32 cellular contexts compared by ENCODE assay signal in the genomic region with DNA sequence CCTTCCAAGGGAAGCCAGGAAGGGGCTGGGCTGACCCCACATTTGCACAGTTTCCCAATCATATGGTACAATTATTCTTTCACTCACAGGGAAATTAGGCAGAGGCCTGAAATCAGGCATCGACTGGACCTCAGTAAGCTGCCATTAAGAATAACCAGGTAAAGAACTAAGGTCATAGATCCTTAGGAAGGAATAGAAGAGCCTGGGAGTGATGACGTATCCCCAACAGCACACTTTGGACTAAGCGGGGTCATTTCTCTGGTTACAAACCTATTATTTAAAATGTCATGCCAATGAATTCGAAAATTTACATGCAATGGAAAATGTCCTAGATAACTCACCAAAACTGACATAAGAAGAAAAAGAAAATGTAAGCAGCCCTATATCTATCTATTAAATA.
"Had no signal": no experiment of that assay in that cellular context is flagged by ENCODE, and none has a peak within 500 bp of the region (broad histone marks: within the 10 kb centered on the region; RNA-seq: fewer than 3 reads in every experiment).

No MANE protein-coding gene starts in this region.

- H3K9me3 ChIP-seq: adrenal gland had no signal

- H3K4me3 ChIP-seq: adrenal gland, body of pancreas, breast epithelium had no signal

- DNase-seq: activated B cell treated with CpG ODN at 0.5 μM for 24 hours; activated CD4-positive, alpha-beta memory T cell treated with anti-CD3 and anti-CD28 coated beads for 36 hours; activated CD4-positive, alpha-beta T cell treated with anti-CD3 and anti-CD28 coated beads for 4 hours; activated CD4-positive, alpha-beta T cell treated with anti-CD3 and anti-CD28 coated beads, Interleukin-2, amount 10 ng/mL, durations not matched to agents 24 days and 14 days; activated CD4-positive, alpha-beta T cell treated with anti-CD3 and anti-CD28 coated beads, Interleukin-2, amount 50 U/mL, for 1 hour; activated CD4-positive, alpha-beta T cell treated with anti-CD3 and anti-CD28 coated beads, Interleukin-2, amount 50 U/mL, for 4 hours; activated CD4-positive, CD25-positive, alpha-beta regulatory T cell treated with anti-CD3 and anti-CD28 coated beads, Interleukin-2, amount 50 U/mL, for 72 hours; activated CD8-positive, alpha-beta memory T cell treated with anti-CD3 and anti-CD28 coated beads, Interleukin-2, amount 50 U/mL, for 4 hours; activated CD8-positive, alpha-beta T cell treated with anti-CD3 and anti-CD28 coated beads for 36 hours; activated gamma-delta T cell treated with Interleukin-2 at 50 U/mL for 16 hours; activated naive CD4-positive, alpha-beta T cell; activated naive CD4-positive, alpha-beta T cell treated with anti-CD3 and anti-CD28 coated beads for 36 hours; activated naive CD4-positive, alpha-beta T cell treated with anti-CD3 and anti-CD28 coated beads, Interleukin-2, amount 50 U/mL, for 16 hours; activated naive CD8-positive, alpha-beta T cell treated with anti-CD3 and anti-CD28 coated beads for 36 hours; activated T-cell treated with anti-CD3 and anti-CD28 coated beads for 4 hours; activated T-cell treated with anti-CD3 and anti-CD28 coated beads, Interleukin-2, amount 50 U/mL, for 1 hour; activated T-cell treated with anti-CD3 and anti-CD28 coated beads, Interleukin-2, amount 50 U/mL, for 4 hours; activated T-cell treated with anti-CD3 and anti-CD28 coated beads, Interleukin-2, amount 50 U/mL, for 72 hours; adrenal gland; amniotic stem cell; aorta; body of pancreas; brain microvascular endothelial cell; central memory CD4-positive, alpha-beta T cell; T-helper 2 cell; T-helper 9 cell had no signal

- H3K4me1 ChIP-seq: adrenal gland, body of pancreas, breast epithelium had no signal

- H3K27ac ChIP-seq: adrenal gland, body of pancreas, brain microvascular endothelial cell, breast epithelium, VCaP had no signal

- ATAC-seq: activated CD8-positive, alpha-beta T cell treated with anti-CD3 and anti-CD28 coated beads for 36 hours; activated naive CD4-positive, alpha-beta T cell treated with anti-CD3 and anti-CD28 coated beads, Interleukin-2, amount 50 U/mL, for 72 hours; activated T-cell treated with anti-CD3 and anti-CD28 coated beads, Interleukin-2, amount 50 U/mL, for 4 hours; activated T-cell treated with anti-CD3 and anti-CD28 coated beads, Interleukin-2, amount 50 U/mL, for 72 hours; activated T-helper 17 cell treated with anti-CD3 and anti-CD28 coated beads, Interleukin-2, amount 50 U/mL, for 72 hours; body of pancreas had no signal

- H3K36me3 ChIP-seq: adrenal gland, brain microvascular endothelial cell, breast epithelium had no signal

- FAIRE-seq: astrocyte, TTC549 had no signal

- H3K27me3 ChIP-seq: body of pancreas, brain microvascular endothelial cell had no signal
